In genomic region chr11:70191495-70192140, GRCh38 we compare ENCODE assay signal across 8 cellular contexts. TPM values are rescaled to one million over a fixed set of nuclear protein-coding genes. Genes with fewer than 3 reads are reported as not detected.
A peak's percentile ranks its signal among the peaks of the same experiment; 100 is the strongest.
DNase-seq lines count a peak whose midpoint lies in the region; ATAC-seq and TF ChIP-seq lines count a peak whose summit lies in the region.

No MANE protein-coding gene starts in this region.

- H2AFZ ChIP-seq in mammary epithelial cell (ENCODE audit: low read depth, low read length) = no peak overlapping the region

- intact Hi-C loops in mammary epithelial cell (cut with micrococcal nuclease) = loop anchor here (1.0 to 10.0 kb wide), 6 partner anchors 109 to 1087 kb away; no protein-coding TSS in a partner anchor
- intact Hi-C loops in left colon (cut with DNase I, micrococcal nuclease) = loop anchor here in 1 of 2 donors (5.0 kb wide), 1 partner anchor 274 kb away; no protein-coding TSS in a partner anchor

- WGBS in mammary epithelial cell (ENCODE audit: low coverage, missing lambda C conversion rate) = 17% methylated on average over 22 of the region's 22 CpGs

- H3K4me3 ChIP-seq in WI38 (ENCODE audit: low read depth, low read length) = no peak overlapping the region
- H3K4me3 ChIP-seq in mammary epithelial cell (replicated peaks in 1 of 3; ENCODE audit: insufficient read depth in 1 of 3, low read depth in 2 of 3, low read length in 3 of 3) = no peak overlapping the region

- ATAC-seq in left colon (peak; percentile 91), HG02678 (IDR thresholded peaks at IDR 0.05; ENCODE audit: unreplicated experiment) (no peak), GM19397 (IDR thresholded peaks at IDR 0.05; ENCODE audit: unreplicated experiment) (no peak)

- no peak overlapping the region for H3K27ac ChIP-seq in mammary epithelial cell (ENCODE audit: insufficient read depth, low read depth, low read length)

- H3K79me2 ChIP-seq in mammary epithelial cell (ENCODE audit: insufficient read depth, low read length) = no peaks in the 10 kb centered on the region

- H3K4me2 ChIP-seq in mammary epithelial cell (ENCODE audit: insufficient read depth, low read depth, low read length) = no peak overlapping the region

- H4K20me1 ChIP-seq in mammary epithelial cell (ENCODE audit: insufficient read depth, low read length) = no peaks in the 10 kb centered on the region

- H3K27me3 ChIP-seq in mammary epithelial cell (ENCODE audit: insufficient read depth, low read length) = no peaks in the 10 kb centered on the region

- in situ Hi-C loops in mammary epithelial cell (cut with MboI; ENCODE audit: low sequenced_read_pairs in 2 of 2) = loop anchor here (5.0 to 25.0 kb wide), 3 partner anchors 279 to 1104 kb away; no protein-coding TSS in a partner anchor

- H3K9ac ChIP-seq in mammary epithelial cell (ENCODE audit: insufficient read depth, low read length) = no peak overlapping the region

- DNase-seq in GM10248 (ENCODE audit: extremely low spot score) = peak; percentile 78
- DNase-seq in NAMALWA (ENCODE audit: low spot score) = peak; percentile 38
- DNase-seq in mammary epithelial cell = peak; percentile 56
- peak; percentile 52 to 87 for DNase-seq in left colon
- DNase-seq in stimulated activated CD4-positive, alpha-beta T cell treated with anti-CD3 and anti-CD28 coated beads, TNF-alpha, amount 100 ng/mL, for 48 hours (ENCODE audit: low read depth in 3 of 3) = peak; percentile 39 to 50 (median 43)

- H3K9me3 ChIP-seq in mammary epithelial cell (replicated peaks; ENCODE audit: insufficient read depth, low read length) = no peaks in the 10 kb centered on the region

- POLR2A ChIA-PET in GM10248 (lab: Yijun Ruan, JAX) = interaction anchor here (0.6 kb wide), 1 partner anchor 283 kb away, joined by 3 read pairs; no protein-coding TSS in a partner anchor

- H3K36me3 ChIP-seq in mammary epithelial cell (ENCODE audit: insufficient read depth, low read length) = peaks cover 2% of the 10 kb centered on the region

- no TSS peak for BruUV-seq in mammary epithelial cell (replicated peaks; lab: Mats Ljungman, UMichigan)

- dilution Hi-C loops in mammary epithelial cell (cut with HindIII; ENCODE audit: low sequenced_read_pairs) = loop anchor here (5.0 kb wide), 1 partner anchor 269 kb away; no protein-coding TSS in a partner anchor

- H3K4me1 ChIP-seq in mammary epithelial cell (ENCODE audit: insufficient read depth, low read length) = peaks cover 10% of the 10 kb centered on the region

- TF ChIP-seq CTCF in GM10248 (IDR thresholded peaks at IDR 0.05; ENCODE audit: control extremely low read depth, extremely low read depth, low read depth, missing control alignments) (peak; percentile 93), WI38 (IDR thresholded peaks at IDR 0.05; ENCODE audit: low read depth, low read length) (peak; percentile 94), mammary epithelial cell (conservative IDR thresholded peaks at IDR 0.05 in 1 of 2, IDR thresholded peaks at IDR 0.05 in 1 of 2; ENCODE audit: extremely low read depth in 1 of 2, insufficient read depth in 1 of 2, low read depth in 1 of 2, low read length in 2 of 2) (peak; percentile 92 to 97)

- CTCF ChIA-PET in GM10248 (lab: Yijun Ruan, JAX) = interaction anchor here (0.6 to 1.6 kb wide), 14 partner anchors 8 to 484 kb away, joined by 3 to 5 read pairs (median 4); no protein-coding TSS in a partner anchor
- CTCF ChIA-PET in mammary epithelial cell (lab: Charles Lee; ENCODE audit: low non-redundant PET) = interaction anchor here (0.6 to 1.1 kb wide), 3 partner anchors 144 to 484 kb away, joined by 4 to 9 read pairs (median 5); no protein-coding TSS in a partner anchor

RNA-seq across cellular contexts. Expression of gene FADD, which starts 11.5 kb away (rescaled TPM):
- total RNA-seq in mammary epithelial cell (10 to 100 TPM; 31.8 to 45.0 TPM), left colon (10 to 100 TPM; 32.1 to 33.2 TPM)
- polyA plus RNA-seq in mammary epithelial cell = 49.6 TPM
- polyA minus RNA-seq in mammary epithelial cell = 55.4 TPM
